ENCODE assay signal across 11 cellular contexts in genomic region chr7:155676052-155676451, GRCh38. TPM values are rescaled to one million over a fixed set of nuclear protein-coding genes. Genes with fewer than 3 reads are reported as not detected.
DNase-seq lines count a peak whose midpoint lies in the region; ATAC-seq, FAIRE-seq and TF ChIP-seq lines count a peak whose summit lies in the region.
"Had no signal": no experiment of that assay in that cellular context is flagged by ENCODE, and none has a peak within 500 bp of the region (broad histone marks: within the 10 kb centered on the region; RNA-seq: fewer than 3 reads in every experiment).

No MANE protein-coding gene starts in this region.

- H3F3A ChIP-seq in GM23338 (replicated peaks; ENCODE audit: low read depth), result no peaks in the 10 kb centered on the region

- H3K27ac Mint-ChIP-seq in GM23338, result peak overlapping the region; percentile 50; the same call in 1 of the 2 replicates

- H3K4me2 ChIP-seq in GM23338, result no peak overlapping the region

- DNase-seq in GM12892 (ENCODE audit: insufficient read length), result no peak
- no peak for DNase-seq in GM23338 (ENCODE audit: low spot score)
- no peak for DNase-seq in RWPE2 (ENCODE audit: low spot score)
- DNase-seq in left lung, result no peak
- no peak for DNase-seq in NCI-H1417 (lab: John Stamatoyannopoulos, UW)
- DNase-seq in NCI-H2227 treated with DMSO at 0.1 percent for 48 hours (lab: John Stamatoyannopoulos, UW), result no peak
- no peak for DNase-seq in nucleus accumbens (lab: John Stamatoyannopoulos, UW)
- DNase-seq: GDM1, NCI-H510A had no signal

- H3K27ac ChIP-seq in GM23338 (ENCODE audit: low read depth), result no peak overlapping the region
- H3K27ac ChIP-seq in RWPE2 (ENCODE audit: poor library complexity, severe bottlenecking), result peak overlapping the region; percentile 12
- no peak overlapping the region for H3K27ac ChIP-seq in left lung
- H3K27ac ChIP-seq: C4-2B had no signal

- ATAC-seq in GM23338, result no peak
- no peak for ATAC-seq in RWPE2 (ENCODE audit: low read depth)
- ATAC-seq in left lung, result peak; percentile 25
- ATAC-seq in SK-N-SH treated with all-trans-retinoic acid at 6 μM for 48 hours, result no peak

- TF ChIP-seq POLR2A in GM12892 (IDR thresholded peaks at IDR 0.05; ENCODE audit: low read depth, low read length), result no peak

- H3K27me3 Mint-ChIP-seq in GM23338 (ENCODE audit: insufficient read depth, low read depth, poor library complexity), result no peaks in the 10 kb centered on the region

- no peaks in the 10 kb centered on the region for H3K36me3 ChIP-seq in GM23338 (ENCODE audit: insufficient read depth)
- H3K36me3 ChIP-seq in RWPE2 (ENCODE audit: low read depth), result peaks cover 50% of the 10 kb centered on the region
- peaks cover 0 to 33% of the 10 kb centered on the region in 2 donors for H3K36me3 ChIP-seq in left lung

- H3K4me1 ChIP-seq in GM23338 (ENCODE audit: insufficient read depth) (peaks cover 7% of the 10 kb centered on the region), RWPE2 (ENCODE audit: insufficient read depth, poor library complexity, severe bottlenecking) (no peaks in the 10 kb centered on the region), left lung (peaks cover 0 to 14% of the 10 kb centered on the region in 2 donors)

- H3K4me3 ChIP-seq in GM23338 (no peak overlapping the region), RWPE2 (ENCODE audit: severe bottlenecking) (no peak overlapping the region), left lung (no peak overlapping the region)

- TF ChIP-seq CTCF in GM23338 (conservative IDR thresholded peaks at IDR 0.05; ENCODE audit: low read depth in 2 of 2), result no peak
- no peak for TF ChIP-seq CTCF in RWPE2 (IDR thresholded peaks at IDR 0.05; ENCODE audit: poor library complexity, severe bottlenecking)
- TF ChIP-seq CTCF in left lung (IDR thresholded peaks at IDR 0.05), result no peak

- no peaks in the 10 kb centered on the region for H3K9me2 ChIP-seq in GM23338 (ENCODE audit: insufficient read depth)

- H3K4me1 Mint-ChIP-seq in GM23338, result peaks cover 13% of the 10 kb centered on the region

- no peak overlapping the region for H3K4me3 Mint-ChIP-seq in GM23338

- no peaks in the 10 kb centered on the region for H3K9me3 Mint-ChIP-seq in GM23338

- no peaks in the 10 kb centered on the region for H3K9me3 ChIP-seq in RWPE2 (ENCODE audit: severe bottlenecking)
- no peaks in the 10 kb centered on the region for H3K9me3 ChIP-seq in left lung

- peaks cover 90% of the 10 kb centered on the region for H3K79me2 ChIP-seq in GM23338 (replicated peaks; ENCODE audit: insufficient read depth)

- H2AFZ ChIP-seq in GM23338, result no peak overlapping the region

- H3K36me3 Mint-ChIP-seq in GM23338 (ENCODE audit: low read depth), result peaks cover 21% of the 10 kb centered on the region

- intact Hi-C loops in left lung (cut with DNase I), result no loop called here

- H3K27me3 ChIP-seq in GM23338 (ENCODE audit: insufficient read depth) (no peaks in the 10 kb centered on the region), RWPE2 (ENCODE audit: insufficient read depth, poor library complexity, severe bottlenecking) (no peaks in the 10 kb centered on the region), left lung (no peaks in the 10 kb centered on the region)

- peak; percentile 84 for FAIRE-seq in GM12892 (lab: Jason Lieb, UNC)

- peaks cover 40% of the 10 kb centered on the region for H4K20me1 ChIP-seq in GM23338 (replicated peaks; ENCODE audit: insufficient read depth)

TF ChIP-seq in GM23338, 12 proteins besides CTCF, POLR2A, EP300 and RAD21 (continues in another document):
- TF ChIP-seq NANOG (IDR thresholded peaks at IDR 0.05; ENCODE audit: borderline replicate concordance) (no peak), EZH2 (IDR thresholded peaks at IDR 0.05; ENCODE audit: low read depth, unreplicated experiment) (no peak)

TF ChIP-seq in SK-N-SH treated with all-trans-retinoic acid at 6 μM for 48 hours, 23 proteins besides CTCF, POLR2A, EP300 and RAD21:
- TF ChIP-seq BACH2 (CRISPR knock-in tag; IDR thresholded peaks at IDR 0.05; ENCODE audit: borderline replicate concordance) (no peak), CSRNP3 (CRISPR knock-in tag; IDR thresholded peaks at IDR 0.05) (no peak), ZNF8 (CRISPR knock-in tag; IDR thresholded peaks at IDR 0.05) (no peak), ESRRG (CRISPR knock-in tag; IDR thresholded peaks at IDR 0.05) (no peak), ZC3H10 (CRISPR knock-in tag; IDR thresholded peaks at IDR 0.05) (no peak), TSHZ2 (CRISPR knock-in tag; IDR thresholded peaks at IDR 0.05) (no peak), ZFP30 (CRISPR knock-in tag; IDR thresholded peaks at IDR 0.05) (no peak), PPARA (CRISPR knock-in tag; IDR thresholded peaks at IDR 0.05; ENCODE audit: borderline replicate concordance) (no peak), TCF4 (CRISPR knock-in tag; IDR thresholded peaks at IDR 0.05; ENCODE audit: borderline replicate concordance) (no peak), CSDC2 (CRISPR knock-in tag; IDR thresholded peaks at IDR 0.05) (no peak), OSR1 (CRISPR knock-in tag; IDR thresholded peaks at IDR 0.05) (no peak), CREB5 (CRISPR knock-in tag; IDR thresholded peaks at IDR 0.05; ENCODE audit: low read depth) (no peak)

RNA-seq across cellular contexts. Expression of gene RBM33, which starts 31.6 kb away (rescaled TPM):
- polyA plus RNA-seq in GM12892 (2012; ENCODE audit: missing spikeins), result 23.5 TPM
- 26.1 and 47.7 TPM in 2 replicates for total RNA-seq in GM23338 (2014; rRNA removed; shearing (Covaris generic))
- polyA plus RNA-seq in GM23338 (2016; fragmentation: Nextera tagmentation; extraction: Ambion mirVana), result 88.5 and 94.7 TPM in 2 replicates
- total RNA-seq in left lung, result 10 to 100 TPM; 44.5 to 54.0 TPM
